ENCODE assay signal across 1 cellular context in the genomic region with DNA sequence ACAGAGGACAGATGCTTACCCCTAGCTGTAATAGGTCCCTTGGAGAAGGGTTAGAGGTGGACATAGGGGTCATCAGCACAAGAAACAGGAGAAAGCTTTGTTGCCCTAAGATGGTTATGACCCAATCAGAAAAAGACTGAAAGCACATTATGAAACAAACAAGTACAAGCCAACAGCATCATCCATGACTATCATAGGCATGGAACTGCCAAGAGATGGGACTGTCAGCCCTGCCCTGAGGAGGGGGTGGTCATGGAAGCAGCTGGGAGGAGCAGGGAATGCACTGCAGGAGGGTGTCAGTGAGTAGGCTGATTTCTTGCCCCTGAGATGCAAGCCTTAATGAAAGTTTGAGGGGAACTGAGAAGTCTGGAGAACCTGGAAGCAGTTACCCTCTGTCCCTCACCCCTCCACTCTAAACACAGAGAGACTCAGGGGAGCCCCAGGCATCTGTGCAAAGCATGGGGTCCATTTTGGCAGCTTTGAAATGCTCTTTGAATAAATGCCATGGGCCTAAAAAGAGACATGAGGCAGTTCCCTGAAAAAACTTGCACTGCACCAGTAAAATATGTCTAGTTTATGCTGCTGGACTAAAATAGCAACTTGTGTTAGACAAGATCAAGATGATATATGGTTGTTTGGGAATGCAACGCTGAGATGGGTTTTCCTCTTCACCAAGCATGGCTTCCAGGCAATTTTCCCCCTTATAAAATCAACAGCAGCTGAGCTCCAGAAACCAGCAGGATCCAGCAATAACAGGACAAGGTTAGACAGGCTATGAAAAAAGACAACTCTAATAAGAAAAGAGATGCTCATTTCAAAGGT.
TF ChIP-seq lines count a peak whose summit lies in the region.

No MANE protein-coding gene starts in this region.

TF ChIP-seq in IMR-90, 13 proteins besides CTCF, POLR2A, EP300 and RAD21:
- TF ChIP-seq, protein P1, sequence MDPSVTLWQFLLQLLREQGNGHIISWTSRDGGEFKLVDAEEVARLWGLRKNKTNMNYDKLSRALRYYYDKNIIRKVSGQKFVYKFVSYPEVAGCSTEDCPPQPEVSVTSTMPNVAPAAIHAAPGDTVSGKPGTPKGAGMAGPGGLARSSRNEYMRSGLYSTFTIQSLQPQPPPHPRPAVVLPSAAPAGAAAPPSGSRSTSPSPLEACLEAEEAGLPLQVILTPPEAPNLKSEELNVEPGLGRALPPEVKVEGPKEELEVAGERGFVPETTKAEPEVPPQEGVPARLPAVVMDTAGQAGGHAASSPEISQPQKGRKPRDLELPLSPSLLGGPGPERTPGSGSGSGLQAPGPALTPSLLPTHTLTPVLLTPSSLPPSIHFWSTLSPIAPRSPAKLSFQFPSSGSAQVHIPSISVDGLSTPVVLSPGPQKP (IDR thresholded peaks at IDR 0.05; ENCODE audit: borderline replicate concordance, low read depth, low read length): no peak
